1 cellular context compared by ENCODE assay signal in genomic region chr15:59352683-59353082, GRCh38.
TF ChIP-seq lines count a peak whose summit lies in the region.

No MANE protein-coding gene starts in this region.

TF ChIP-seq in HepG2, 621 proteins besides CTCF, POLR2A, EP300 and RAD21:
- TF ChIP-seq CENPX (CRISPR knock-in tag; IDR thresholded peaks at IDR 0.05) = no peak
- no peak for TF ChIP-seq ELF4 (CRISPR knock-in tag; IDR thresholded peaks at IDR 0.05; ENCODE audit: borderline replicate concordance)
- no peak for TF ChIP-seq SP4 (CRISPR knock-in tag; IDR thresholded peaks at IDR 0.05)
- TF ChIP-seq CEBPG (CRISPR knock-in tag; IDR thresholded peaks at IDR 0.05) = no peak
- TF ChIP-seq REPIN1 (CRISPR knock-in tag; IDR thresholded peaks at IDR 0.05; ENCODE audit: borderline replicate concordance, low read depth) = no peak
- TF ChIP-seq ZNF329 (CRISPR knock-in tag; IDR thresholded peaks at IDR 0.05; ENCODE audit: low read depth) = no peak
